ENCODE assay signal across 11 cellular contexts in genomic region chr16:4323845-4324478, GRCh38. TPM values are rescaled to one million over a fixed set of nuclear protein-coding genes. Genes with fewer than 3 reads are reported as not detected.
DNase-seq lines count a peak whose midpoint lies in the region; FAIRE-seq and TF ChIP-seq lines count a peak whose summit lies in the region.
"Had no signal": no experiment of that assay in that cellular context is flagged by ENCODE, and none has a peak within 500 bp of the region (broad histone marks: within the 10 kb centered on the region; RNA-seq: fewer than 3 reads in every experiment).

No MANE protein-coding gene starts in this region.

- no peak for FAIRE-seq in GM19239 (lab: Jason Lieb, UNC)
- FAIRE-seq: colon had no signal

- no peaks in the 10 kb centered on the region for H3K9me3 ChIP-seq in A673 (ENCODE audit: low read depth, low read length, poor library complexity, severe bottlenecking)

- H3K4me1 ChIP-seq in A673 (ENCODE audit: insufficient read depth, low read length, poor library complexity, severe bottlenecking) = peaks cover 24% of the 10 kb centered on the region

- H3K27ac ChIP-seq in A673 (ENCODE audit: low read depth, low read length, poor library complexity, severe bottlenecking) = peak overlapping the region; percentile 59

- H3K36me3 Mint-ChIP-seq in nephron progenitor cell (ENCODE audit: low read depth) = no peaks in the 10 kb centered on the region
- H3K36me3 Mint-ChIP-seq: CD4-positive, alpha-beta memory T cell had no signal

- peak overlapping the region; percentile 38 for H3K4me3 Mint-ChIP-seq in nephron progenitor cell
- H3K4me3 Mint-ChIP-seq: CD4-positive, alpha-beta memory T cell had no signal

- CTCF ChIA-PET in A673 (lab: Charles Lee) = interaction anchor here (0.5 kb wide), 1 partner anchor 69 kb away, joined by 3 read pairs; no protein-coding TSS in a partner anchor

- peak; percentile 48 for DNase-seq in A673 (ENCODE audit: low spot score)
- peak; percentile 13 for DNase-seq in OCI-M1 (lab: John Stamatoyannopoulos, UW)
- DNase-seq in fibroblast of pulmonary artery (ENCODE audit: low read depth) = peak; percentile 65
- peak; percentile 70 for DNase-seq in nephron progenitor cell
- DNase-seq in RPMI8226 = no peak
- DNase-seq in middle frontal gyrus (ENCODE audit: extremely low spot score, low spot score) = no peak
- no peak for DNase-seq in stimulated activated CD4-positive, alpha-beta T cell treated with anti-CD3 and anti-CD28 coated beads, Interleukin-1b, Interleukin-23, amount 100 ng/mL, for 48 hours
- DNase-seq in GM19239 (ENCODE audit: insufficient read length, low spot score) = no peak
- DNase-seq: CD4-positive, alpha-beta memory T cell; T1000 had no signal

- no peaks in the 10 kb centered on the region for H3K27me3 ChIP-seq in A673 (replicated peaks; ENCODE audit: insufficient read depth, low read depth, low read length, poor library complexity)

- intact Hi-C loops in A673 (cut with micrococcal nuclease; ENCODE audit: unreplicated experiment) = no loop called here

- POLR2A ChIA-PET in A673 (lab: Charles Lee; ENCODE audit: low non-redundant PET) = interaction anchor here (0.6 kb wide), 1 partner anchor 51 kb away, joined by 5 read pairs; the partner anchor contains the start of gene TFAP4

- peak overlapping the region; percentile 42 for H3K27ac Mint-ChIP-seq in nephron progenitor cell

- TF ChIP-seq CTCF in A673 (conservative IDR thresholded peaks at IDR 0.05; ENCODE audit: low read depth, low read length) (no peak), fibroblast of pulmonary artery (IDR thresholded peaks at IDR 0.05; ENCODE audit: low read length, missing control alignments) (no peak), nephron progenitor cell (IDR thresholded peaks at IDR 0.05) (no peak)

- H3K4me3 ChIP-seq in A673 (ENCODE audit: low read depth, low read length, poor library complexity, severe bottlenecking) (no peak overlapping the region), fibroblast of pulmonary artery (replicated peaks; ENCODE audit: low read depth, low read length) (no peak overlapping the region)

- H3K27me3 Mint-ChIP-seq in nephron progenitor cell (ENCODE audit: low read depth, poor library complexity) = no peaks in the 10 kb centered on the region
- H3K27me3 Mint-ChIP-seq: CD4-positive, alpha-beta memory T cell had no signal

- H3K9me3 Mint-ChIP-seq in nephron progenitor cell = no peaks in the 10 kb centered on the region
- H3K9me3 Mint-ChIP-seq: CD4-positive, alpha-beta memory T cell had no signal

- peaks cover 54% of the 10 kb centered on the region for H3K4me1 Mint-ChIP-seq in nephron progenitor cell

- no TSS peak for BruUV-seq in A673 (replicated peaks; lab: Mats Ljungman, UMichigan)

- no peaks in the 10 kb centered on the region for H3K36me3 ChIP-seq in A673 (ENCODE audit: insufficient read depth, low read length, poor library complexity, severe bottlenecking)

RNA-seq across cellular contexts. Expression of gene GLIS2, which starts 8.1 kb away (rescaled TPM):
- 10.6 and 15.4 TPM in 2 replicates for total RNA-seq in A673 (2021)

RNA-seq across cellular contexts. Expression of gene PAM16, which starts 27.2 kb away (rescaled TPM):
- 89.7 and 90.3 TPM in 2 replicates for total RNA-seq in A673 (2021)

RNA-seq across cellular contexts. Expression of gene VASN, which starts 47.7 kb away (rescaled TPM):
- 5.4 and 6.6 TPM in 2 replicates for total RNA-seq in A673 (2021)

RNA-seq across cellular contexts. Expression of gene TFAP4, which starts 51.1 kb away (rescaled TPM):
- total RNA-seq in A673 (2021) = 41.5 and 42.4 TPM in 2 replicates

Comparison
In these comparisons a context has a peak if more than half of its experiments do, and no peak if none do; other contexts are left out.
1. DNase-seq: peak in A673 (single experiment), OCI-M1 (single experiment), fibroblast of pulmonary artery (single experiment) and nephron progenitor cell (single experiment); none in RPMI8226 (single experiment), middle frontal gyrus (single experiment), stimulated activated CD4-positive, alpha-beta T cell treated with anti-CD3 and anti-CD28 coated beads, Interleukin-1b, Interleukin-23, amount 100 ng/mL, for 48 hours (single experiment) and GM19239 (single experiment).